Comparison of ENCODE assay signal across 1 cellular context in the genomic region with DNA sequence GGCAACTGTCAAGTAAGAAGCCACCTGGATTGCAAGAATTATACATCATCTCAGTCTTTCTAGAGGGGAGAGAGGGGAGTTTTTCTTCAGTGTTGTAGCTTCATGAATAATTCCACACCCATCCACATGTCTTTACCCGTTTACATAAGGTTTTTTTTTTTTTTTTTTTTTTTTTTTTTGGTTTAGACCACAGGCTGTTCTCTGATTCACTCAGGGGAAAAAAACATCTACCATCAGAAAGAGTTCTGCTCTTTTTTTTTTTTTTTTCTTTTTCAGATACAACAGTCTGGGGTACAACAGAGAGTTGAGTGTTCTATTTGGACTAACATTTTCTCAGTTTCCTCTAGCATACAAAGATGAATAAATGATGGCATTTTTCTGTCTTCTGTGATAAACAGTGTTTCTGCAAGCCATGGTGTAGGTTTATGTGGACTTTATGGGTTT.
TF ChIP-seq lines count a peak whose summit lies in the region.

No MANE protein-coding gene starts in this region.

TF ChIP-seq in IMR-90, 13 proteins besides CTCF, POLR2A, EP300 and RAD21 (continued from another document):
- TF ChIP-seq FOS (IDR thresholded peaks at IDR 0.05; ENCODE audit: low read depth, low read length) = no peak
- TF ChIP-seq MAZ (IDR thresholded peaks at IDR 0.05; ENCODE audit: borderline replicate concordance, low read depth, low read length) = no peak
- TF ChIP-seq NFE2L2 (IDR thresholded peaks at IDR 0.05; ENCODE audit: low read depth, low read length) = no peak
- TF ChIP-seq RFX5 (IDR thresholded peaks at IDR 0.05; ENCODE audit: low read depth, low read length) = no peak
- no peak for TF ChIP-seq BHLHE40 (IDR thresholded peaks at IDR 0.05; ENCODE audit: low read depth, low read length)
- no peak for TF ChIP-seq RCOR1 (IDR thresholded peaks at IDR 0.05; ENCODE audit: insufficient replicate concordance, low read length)
- no peak for TF ChIP-seq MXI1 (IDR thresholded peaks at IDR 0.05; ENCODE audit: borderline replicate concordance, low read depth, low read length)
- TF ChIP-seq CHD1 (IDR thresholded peaks at IDR 0.05; ENCODE audit: low read depth, low read length) = no peak
- TF ChIP-seq, protein P1, sequence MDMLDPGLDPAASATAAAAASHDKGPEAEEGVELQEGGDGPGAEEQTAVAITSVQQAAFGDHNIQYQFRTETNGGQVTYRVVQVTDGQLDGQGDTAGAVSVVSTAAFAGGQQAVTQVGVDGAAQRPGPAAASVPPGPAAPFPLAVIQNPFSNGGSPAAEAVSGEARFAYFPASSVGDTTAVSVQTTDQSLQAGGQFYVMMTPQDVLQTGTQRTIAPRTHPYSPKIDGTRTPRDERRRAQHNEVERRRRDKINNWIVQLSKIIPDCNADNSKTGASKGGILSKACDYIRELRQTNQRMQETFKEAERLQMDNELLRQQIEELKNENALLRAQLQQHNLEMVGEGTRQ (IDR thresholded peaks at IDR 0.05; ENCODE audit: low read depth, low read length) = no peak
- TF ChIP-seq, protein P2, sequence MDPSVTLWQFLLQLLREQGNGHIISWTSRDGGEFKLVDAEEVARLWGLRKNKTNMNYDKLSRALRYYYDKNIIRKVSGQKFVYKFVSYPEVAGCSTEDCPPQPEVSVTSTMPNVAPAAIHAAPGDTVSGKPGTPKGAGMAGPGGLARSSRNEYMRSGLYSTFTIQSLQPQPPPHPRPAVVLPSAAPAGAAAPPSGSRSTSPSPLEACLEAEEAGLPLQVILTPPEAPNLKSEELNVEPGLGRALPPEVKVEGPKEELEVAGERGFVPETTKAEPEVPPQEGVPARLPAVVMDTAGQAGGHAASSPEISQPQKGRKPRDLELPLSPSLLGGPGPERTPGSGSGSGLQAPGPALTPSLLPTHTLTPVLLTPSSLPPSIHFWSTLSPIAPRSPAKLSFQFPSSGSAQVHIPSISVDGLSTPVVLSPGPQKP (IDR thresholded peaks at IDR 0.05; ENCODE audit: borderline replicate concordance, low read depth, low read length) = no peak
- no peak for TF ChIP-seq CEBPB (IDR thresholded peaks at IDR 0.05; ENCODE audit: low read depth, low read length)
- no peak for TF ChIP-seq SMC3 (IDR thresholded peaks at IDR 0.05; ENCODE audit: low read depth, low read length)
